9 cellular contexts compared by ENCODE assay signal in the genomic region with DNA sequence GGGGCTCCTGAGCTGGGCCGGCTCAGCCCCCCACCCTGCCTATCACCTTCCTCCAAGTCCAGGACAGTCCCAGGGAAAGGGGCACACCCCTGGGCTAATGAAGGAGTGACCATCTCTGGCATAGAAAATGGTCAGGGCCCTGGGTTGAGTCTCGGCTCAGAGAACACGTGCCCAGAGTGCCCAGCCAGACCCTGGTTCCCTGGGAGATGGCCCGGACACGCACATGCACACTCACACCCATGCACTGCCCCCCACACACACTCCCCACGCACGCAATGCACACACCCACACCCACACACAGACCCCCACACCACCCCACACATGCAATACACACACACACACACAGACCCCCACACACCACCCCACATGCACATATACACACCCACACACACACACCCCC. TPM values are rescaled to one million over a fixed set of nuclear protein-coding genes. Genes with fewer than 3 reads are reported as not detected.
"Had no signal": no experiment of that assay in that cellular context is flagged by ENCODE, and none has a peak within 500 bp of the region (broad histone marks: within the 10 kb centered on the region; RNA-seq: fewer than 3 reads in every experiment).

No MANE protein-coding gene starts in this region.

- H3K4me3 ChIP-seq: GM23248, K562 had no signal

- H3K9ac ChIP-seq: GM23248 had no signal

- FAIRE-seq: H54, HepG2, K562 had no signal

- ATAC-seq: HepG2 had no signal

- H2AFZ ChIP-seq: GM23248 had no signal

- DNase-seq: GM23248, GOT3, H9, HCEC 1CT had no signal

- H3K27ac ChIP-seq: GM23248, HL-60 had no signal

RNA-seq across cellular contexts. Expression of a gene that starts 28.7 kb away (rescaled TPM):
- total RNA-seq: GM23248, K562 had no signal
- polyA plus RNA-seq: GM23248 had no signal

RNA-seq across cellular contexts. Expression of a gene that starts 43.9 kb away (rescaled TPM):
- total RNA-seq: GM23248, H9, HepG2, HT1080, K562 had no signal
- polyA plus RNA-seq: GM23248, HepG2, K562 had no signal
